8 cellular contexts compared by ENCODE assay signal in the genomic region with DNA sequence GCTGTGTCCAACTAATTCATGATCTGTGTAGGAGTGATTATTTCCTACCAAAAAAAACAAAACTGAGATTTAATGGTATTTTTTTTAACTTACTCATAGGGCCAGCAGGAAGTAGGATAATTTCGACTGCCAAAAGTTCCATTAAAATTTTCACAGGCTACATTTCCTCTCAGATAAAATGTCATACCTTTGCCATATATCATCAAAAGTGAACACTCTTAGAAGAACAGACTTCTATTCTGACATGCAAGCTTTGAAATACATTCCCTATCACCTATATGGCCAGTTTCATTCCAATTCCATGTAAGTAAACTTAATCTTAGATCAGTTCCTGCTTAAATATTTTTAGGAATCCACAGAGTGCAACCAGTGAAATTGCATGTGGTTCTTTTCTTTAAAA.
DNase-seq lines count a peak whose midpoint lies in the region; ATAC-seq, FAIRE-seq and TF ChIP-seq lines count a peak whose summit lies in the region.
"Not testable (repeated sequence)": the region's sequence is repeated elsewhere in the genome, so short reads cannot be mapped to it uniquely, and the experiment has no call there.

No MANE protein-coding gene starts in this region.

- not testable (repeated sequence) for TF ChIP-seq EP300 in A549 (IDR thresholded peaks at IDR 0.05); H1 (IDR thresholded peaks at IDR 0.05; ENCODE audit: borderline replicate concordance in 1 of 2, low read depth in 2 of 2, low read length in 2 of 2); HepG2 (IDR thresholded peaks at IDR 0.05; ENCODE audit: low read depth in 2 of 2, low read length in 2 of 2); HepG2 (CRISPR knock-in tag; IDR thresholded peaks at IDR 0.05; ENCODE audit: borderline replicate concordance)

- CTCF ChIA-PET in A549 (lab: Yijun Ruan, JAX); H1 (lab: Charles Lee; ENCODE audit: partially characterized antibody); endothelial cell of umbilical vein (lab: Charles Lee); HepG2 (lab: Yijun Ruan, JAX; ENCODE audit: low intra/inter-chr PET ratio, low total read pairs): not testable (repeated sequence)

- dilution Hi-C loops in endothelial cell of umbilical vein (cut with MboI; ENCODE audit: extremely low pct_ligation_motif_present, low sequenced_read_pairs) = not testable (repeated sequence)

- H2BK12ac ChIP-seq in H1 (ENCODE audit: low read depth, low read length) = not testable (repeated sequence)

- H4K8ac ChIP-seq in H1 (ENCODE audit: extremely low read depth, insufficient read depth, low read length) = not testable (repeated sequence)

- not testable (repeated sequence) for H3K4me2 ChIP-seq in A549; H1 (ENCODE audit: insufficient read depth in 1 of 2, low read depth in 2 of 2, low read length in 2 of 2); endothelial cell of umbilical vein (ENCODE audit: insufficient read depth, low read length); HepG2 (ENCODE audit: low read depth, low read length)

- TF ChIP-seq POLR2A in A549 (IDR thresholded peaks at IDR 0.05; ENCODE audit: low read length); GM12891 (IDR thresholded peaks at IDR 0.05; ENCODE audit: low read depth, low read length); H1 (IDR thresholded peaks at IDR 0.05; ENCODE audit: control extremely low read depth in 1 of 2, low read depth in 2 of 2, low read length in 2 of 2); endothelial cell of umbilical vein (IDR thresholded peaks at IDR 0.05; ENCODE audit: low read depth, low read length); HepG2 (IDR thresholded peaks at IDR 0.05; ENCODE audit: insufficient read depth in 1 of 2, low read depth in 2 of 2, low read length in 2 of 2): not testable (repeated sequence)

- H2BK20ac ChIP-seq in H1 (ENCODE audit: low read length) = not testable (repeated sequence)

- not testable (repeated sequence) for H3K14ac ChIP-seq in H1 (ENCODE audit: insufficient read length)

- not testable (repeated sequence) for H3K79me1 ChIP-seq in H1 (ENCODE audit: low read depth, low read length)

- not testable (repeated sequence) for BruUV-seq in endothelial cell of umbilical vein (replicated peaks; lab: Mats Ljungman, UMichigan); HepG2 (replicated peaks; lab: Mats Ljungman, UMichigan)

- not testable (repeated sequence) for H2BK5ac ChIP-seq in H1 (ENCODE audit: low read depth, low read length)

- POLR2A ChIA-PET in A549 (lab: Yijun Ruan, JAX); H1 (lab: Charles Lee; ENCODE audit: partially characterized antibody); endothelial cell of umbilical vein (lab: Charles Lee); HepG2 (lab: Yijun Ruan, JAX): not testable (repeated sequence)

- not testable (repeated sequence) for H3K79me2 ChIP-seq in H1 (ENCODE audit: control insufficient read depth in 1 of 2, insufficient read depth in 2 of 2, low read length in 2 of 2); endothelial cell of umbilical vein (ENCODE audit: control insufficient read depth, insufficient read depth, low read length); HepG2 (ENCODE audit: insufficient read depth, low read length)

- intact Hi-C loops in endothelial cell of umbilical vein (cut with micrococcal nuclease); HepG2 (cut with micrococcal nuclease; ENCODE audit: unreplicated experiment): not testable (repeated sequence)

- H4K20me1 ChIP-seq in H1 (replicated peaks in 1 of 2; ENCODE audit: control insufficient read depth in 1 of 2, insufficient read depth in 2 of 2, low read length in 2 of 2); endothelial cell of umbilical vein (replicated peaks; ENCODE audit: control insufficient read depth, extremely low read depth, insufficient read depth, low read length); HepG2 (ENCODE audit: insufficient read depth, low read length): not testable (repeated sequence)

- not testable (repeated sequence) for H4K5ac ChIP-seq in H1 (ENCODE audit: insufficient read length, low read depth, low read length)

- not testable (repeated sequence) for TF ChIP-seq RAD21 in A549 (conservative IDR thresholded peaks at IDR 0.05 in 1 of 2, IDR thresholded peaks at IDR 0.05 in 1 of 2); H1 (IDR thresholded peaks at IDR 0.05 in 1 of 2, conservative IDR thresholded peaks at IDR 0.05 in 1 of 2; ENCODE audit: low read depth in 2 of 2, low read length in 2 of 2); HepG2 (CRISPR knock-in tag; IDR thresholded peaks at IDR 0.05)

- H3K18ac ChIP-seq in H1 (ENCODE audit: extremely low read depth, low read length) = not testable (repeated sequence)

- not testable (repeated sequence) for H3K9me1 ChIP-seq in endothelial cell of umbilical vein (replicated peaks; ENCODE audit: control insufficient read depth, extremely low read depth, insufficient read depth, low read length)

- H3K56ac ChIP-seq in H1 (replicated peaks; ENCODE audit: insufficient read length, low read depth, low read length) = not testable (repeated sequence)

- H3K4me3 ChIP-seq in A549; RWPE2 (ENCODE audit: severe bottlenecking); H1 (ENCODE audit: extremely low read depth in 1 of 4, insufficient read depth in 2 of 4, low read depth in 3 of 4, low read length in 4 of 4); endothelial cell of umbilical vein (replicated peaks in 1 of 3; ENCODE audit: insufficient read depth in 1 of 3, low read depth in 1 of 3, low read length in 3 of 3); HepG2 (replicated peaks in 1 of 3; ENCODE audit: insufficient read depth in 1 of 3, low read depth in 2 of 3, low read length in 3 of 3): not testable (repeated sequence)

- not testable (repeated sequence) for H3K23ac ChIP-seq in H1 (ENCODE audit: insufficient read length)

- H2BK120ac ChIP-seq in H1 (replicated peaks; ENCODE audit: low read depth, low read length) = not testable (repeated sequence)

- not testable (repeated sequence) for H2BK15ac ChIP-seq in H1 (ENCODE audit: low read length)

- not testable (repeated sequence) for H3K27me3 ChIP-seq in RWPE2 (ENCODE audit: insufficient read depth, poor library complexity, severe bottlenecking); H1 (replicated peaks in 1 of 4; ENCODE audit: control insufficient read depth in 3 of 4, extremely low read depth in 1 of 4, insufficient read depth in 3 of 4, low read length in 3 of 4); endothelial cell of umbilical vein (ENCODE audit: control insufficient read depth in 2 of 2, insufficient read depth in 2 of 2, low read length in 2 of 2); HepG2 (ENCODE audit: control insufficient read depth in 1 of 2, insufficient read depth in 2 of 2, low read length in 2 of 2)

- not testable (repeated sequence) for H3K4me1 ChIP-seq in A549; RWPE2 (ENCODE audit: insufficient read depth, poor library complexity, severe bottlenecking); H1 (replicated peaks in 1 of 4; ENCODE audit: control insufficient read depth in 3 of 4, insufficient read depth in 4 of 4, low read length in 3 of 4); endothelial cell of umbilical vein (ENCODE audit: control insufficient read depth, extremely low read depth, insufficient read depth, low read length); HepG2 (ENCODE audit: insufficient read depth, low read length)

- H3K36me3 ChIP-seq in RWPE2 (ENCODE audit: low read depth); H1 (ENCODE audit: control insufficient read depth in 2 of 4, insufficient read depth in 4 of 4, low read length in 3 of 4); endothelial cell of umbilical vein (ENCODE audit: control insufficient read depth in 2 of 2, extremely low read depth in 1 of 2, insufficient read depth in 2 of 2, low read length in 2 of 2); HepG2 (replicated peaks in 1 of 2; ENCODE audit: control insufficient read depth in 1 of 2, insufficient read depth in 2 of 2, low read length in 2 of 2): not testable (repeated sequence)

- H2AK5ac ChIP-seq in H1 (ENCODE audit: low read depth, low read length) = not testable (repeated sequence)

- WGBS in A549 (ENCODE audit: missing lambda C conversion rate) = no CpG with 5 or more reads among the region's 1 CpG
- no CpG with 5 or more reads among the region's 1 CpG for WGBS in H1 (ENCODE audit: extremely low coverage in 1 of 2, insufficient coverage in 1 of 2, insufficient read length in 1 of 2, insufficient replicate concordance in 2 of 2, low coverage in 1 of 2, low lambda C conversion rate in 2 of 2, missing lambda C conversion rate in 1 of 2), 2 experiments
- no CpG with 5 or more reads among the region's 1 CpG for WGBS in HepG2 (ENCODE audit: low lambda C conversion rate)

- not testable (repeated sequence) for DNase-seq in A549 (ENCODE audit: low read depth in 1 of 2, low spot score in 1 of 2); GM12891 (ENCODE audit: insufficient read length, low spot score); GM19239 (ENCODE audit: insufficient read length, low spot score); RWPE2 (ENCODE audit: low spot score); H1 (ENCODE audit: low read depth in 1 of 2, low spot score in 2 of 2); endothelial cell of umbilical vein (ENCODE audit: low read depth, low spot score); HepG2 (ENCODE audit: low spot score)

- not testable (repeated sequence) for H2AFZ ChIP-seq in H1 (ENCODE audit: low read length); endothelial cell of umbilical vein (ENCODE audit: low read depth, low read length); HepG2 (ENCODE audit: low read length)

- not testable (repeated sequence) for H3K23me2 ChIP-seq in H1 (ENCODE audit: low read depth, low read length)

- not testable (repeated sequence) for H3K27ac ChIP-seq in A549; RWPE2 (ENCODE audit: poor library complexity, severe bottlenecking); H1 (ENCODE audit: low read depth, low read length); endothelial cell of umbilical vein (ENCODE audit: insufficient read depth, low read depth, low read length); HepG2 (ENCODE audit: extremely low read length, insufficient read depth, low read length)

- H3K9ac ChIP-seq in H1 (replicated peaks in 1 of 4; ENCODE audit: extremely low read depth in 1 of 4, low read depth in 3 of 4, low read length in 3 of 4); endothelial cell of umbilical vein (replicated peaks; ENCODE audit: extremely low read depth, insufficient read depth, low read length); HepG2 (ENCODE audit: insufficient read depth, low read depth, low read length): not testable (repeated sequence)

- H3K4ac ChIP-seq in H1 (replicated peaks; ENCODE audit: insufficient read length, low read depth, low read length) = not testable (repeated sequence)

- not testable (repeated sequence) for TF ChIP-seq CTCF in A549 (IDR thresholded peaks at IDR 0.05); RWPE2 (IDR thresholded peaks at IDR 0.05; ENCODE audit: poor library complexity, severe bottlenecking); H1 (IDR thresholded peaks at IDR 0.05; ENCODE audit: control extremely low read depth in 1 of 3, insufficient read depth in 1 of 3, low read depth in 1 of 3, low read length in 3 of 3); endothelial cell of umbilical vein (IDR thresholded peaks at IDR 0.05; ENCODE audit: extremely low read depth in 1 of 2, insufficient read depth in 1 of 2, low read depth in 1 of 2, low read length in 2 of 2); HepG2 (CRISPR knock-in tag; IDR thresholded peaks at IDR 0.05)

- FAIRE-seq in A549 (lab: Jason Lieb, UNC) (peak; percentile 46), G401.6 (lab: Jason Lieb, UNC) (peak; percentile 100), GM12891 (lab: Jason Lieb, UNC) (peak; percentile 43), GM19239 (lab: Jason Lieb, UNC) (peak; percentile 71), H1 (lab: Jason Lieb, UNC) (peak; percentile 83), endothelial cell of umbilical vein (lab: Jason Lieb, UNC) (peak; percentile 63), HepG2 (lab: Jason Lieb, UNC) (peak; percentile 4)

- ATAC-seq in A549, HepG2: not testable (repeated sequence)
- ATAC-seq in RWPE2 (ENCODE audit: low read depth) = peak; percentile 96

- not testable (repeated sequence) for H3K9me3 ChIP-seq in A549; RWPE2 (ENCODE audit: severe bottlenecking); H1 (ENCODE audit: insufficient read depth in 2 of 2, low read depth in 1 of 2, low read length in 1 of 2); endothelial cell of umbilical vein (replicated peaks; ENCODE audit: control insufficient read depth, insufficient read depth, low read length); HepG2 (ENCODE audit: low read length)

- in situ Hi-C loops in HepG2 (cut with HindIII; ENCODE audit: extremely low pct_ligation_motif_present, low pct_unique_long_range_greater_than_20kb) = not testable (repeated sequence)

- not testable (repeated sequence) for H4K91ac ChIP-seq in H1 (replicated peaks; ENCODE audit: insufficient read length, low read length)
